10 cellular contexts compared by ENCODE assay signal in genomic region chr10:102604379-102604960, GRCh38. TPM values are rescaled to one million over a fixed set of nuclear protein-coding genes. Genes with fewer than 3 reads are reported as not detected.
A peak's percentile ranks its signal among the peaks of the same experiment; 100 is the strongest.
DNase-seq lines count a peak whose midpoint lies in the region; ATAC-seq and TF ChIP-seq lines count a peak whose summit lies in the region.
"Had no signal": no experiment of that assay in that cellular context is flagged by ENCODE, and none has a peak within 500 bp of the region (broad histone marks: within the 10 kb centered on the region; RNA-seq: fewer than 3 reads in every experiment).

No MANE protein-coding gene starts in this region.

- intact Hi-C loops in activated CD4-positive, alpha-beta memory T cell treated with anti-CD3 and anti-CD28 coated beads for 36 hours (cut with micrococcal nuclease) = no loop called here
- intact Hi-C loops in CD14-positive monocyte (cut with micrococcal nuclease) = no loop called here

- DNase-seq in GM23338 (ENCODE audit: low spot score) (no peak), SW480 (ENCODE audit: low spot score) (peak; percentile 22), fibroblast of villous mesenchyme (ENCODE audit: low read depth) (peak; percentile 93), NCI-H2227 treated with DMSO at 0.1 percent for 48 hours (lab: John Stamatoyannopoulos, UW) (no peak), AG08396 (ENCODE audit: low spot score) (no peak), CD14-positive monocyte (ENCODE audit: low spot score) (no peak)
- DNase-seq in activated CD4-positive, alpha-beta memory T cell treated with anti-CD3 and anti-CD28 coated beads for 36 hours = no peak
- DNase-seq: MM.1S had no signal

- no peak overlapping the region for H3K9ac ChIP-seq in skeletal muscle satellite cell (ENCODE audit: low read depth, low read length)

- no peak overlapping the region for H3K4me3 Mint-ChIP-seq in GM23338
- H3K4me3 Mint-ChIP-seq in activated CD4-positive, alpha-beta memory T cell treated with anti-CD3 and anti-CD28 coated beads for 36 hours = no peak overlapping the region
- no peak overlapping the region for H3K4me3 Mint-ChIP-seq in CD14-positive monocyte

- H3K4me1 Mint-ChIP-seq in GM23338 (no peaks in the 10 kb centered on the region), CD14-positive monocyte (peaks cover 18% of the 10 kb centered on the region)
- peaks cover 19% of the 10 kb centered on the region for H3K4me1 Mint-ChIP-seq in activated CD4-positive, alpha-beta memory T cell treated with anti-CD3 and anti-CD28 coated beads for 36 hours (ENCODE audit: low read depth)

- H4K20me1 ChIP-seq in GM23338 (replicated peaks; ENCODE audit: insufficient read depth) = no peaks in the 10 kb centered on the region

- H3K9me3 ChIP-seq in skeletal muscle satellite cell (replicated peaks; ENCODE audit: low read length) = no peaks in the 10 kb centered on the region

- POLR2A ChIA-PET in activated CD4-positive, alpha-beta memory T cell treated with anti-CD3 and anti-CD28 coated beads for 36 hours (lab: Charles Lee) = no interaction called here

- CTCF ChIA-PET in activated CD4-positive, alpha-beta memory T cell treated with anti-CD3 and anti-CD28 coated beads for 36 hours (lab: Charles Lee) = interaction anchor here (1.2 kb wide), 1 partner anchor 21 kb away, joined by 3 read pairs; no protein-coding TSS in a partner anchor

- H3K9me3 Mint-ChIP-seq in GM23338 = no peaks in the 10 kb centered on the region; the same call in 2 of the 3 replicates
- no peaks in the 10 kb centered on the region for H3K9me3 Mint-ChIP-seq in activated CD4-positive, alpha-beta memory T cell treated with anti-CD3 and anti-CD28 coated beads for 36 hours
- no peaks in the 10 kb centered on the region for H3K9me3 Mint-ChIP-seq in CD14-positive monocyte
- H3K9me3 Mint-ChIP-seq: activated naive CD4-positive, alpha-beta T cell treated with anti-CD3 and anti-CD28 coated beads, Interleukin-2, amount 50 U/mL, for 72 hours had no signal

- TF ChIP-seq CTCF in GM23338 (conservative IDR thresholded peaks at IDR 0.05; ENCODE audit: low read depth in 2 of 2) (peak in 1 of 2 experiments; percentile 33; a peak in 3 of 4 replicates), fibroblast of villous mesenchyme (IDR thresholded peaks at IDR 0.05; ENCODE audit: insufficient read depth, low read depth, low read length) (no peak), CD14-positive monocyte (IDR thresholded peaks at IDR 0.05) (no peak)

- no peak for ATAC-seq in GM23338

- peak overlapping the region; percentile 19; the same call in 1 of the 2 replicates for H3K27ac ChIP-seq in GM23338 (ENCODE audit: low read depth)

- H3K4me1 ChIP-seq in GM23338 (ENCODE audit: insufficient read depth) (no peaks in the 10 kb centered on the region), skeletal muscle satellite cell (ENCODE audit: control insufficient read depth, insufficient read depth, low read length) (peaks cover 31% of the 10 kb centered on the region)

- H3K4me2 ChIP-seq in GM23338 (no peak overlapping the region), skeletal muscle satellite cell (ENCODE audit: low read length) (peak overlapping the region; percentile 34)

- H3K36me3 ChIP-seq in GM23338 (ENCODE audit: insufficient read depth) (no peaks in the 10 kb centered on the region), skeletal muscle satellite cell (ENCODE audit: insufficient read depth, low read length) (peaks cover 11% of the 10 kb centered on the region)

- H3F3A ChIP-seq in GM23338 (replicated peaks; ENCODE audit: low read depth) = no peaks in the 10 kb centered on the region

- no peaks in the 10 kb centered on the region for H3K79me2 ChIP-seq in GM23338 (replicated peaks; ENCODE audit: insufficient read depth)

- H3K27me3 ChIP-seq in GM23338 (ENCODE audit: insufficient read depth) (no peaks in the 10 kb centered on the region), skeletal muscle satellite cell (ENCODE audit: control insufficient read depth, insufficient read depth, low read length) (no peaks in the 10 kb centered on the region)

- H3K27me3 Mint-ChIP-seq in GM23338 (ENCODE audit: insufficient read depth, low read depth, poor library complexity) = peaks cover 2% of the 10 kb centered on the region
- no peaks in the 10 kb centered on the region for H3K27me3 Mint-ChIP-seq in activated CD4-positive, alpha-beta memory T cell treated with anti-CD3 and anti-CD28 coated beads for 36 hours
- H3K27me3 Mint-ChIP-seq in CD14-positive monocyte (ENCODE audit: low read depth in 3 of 3) = no peaks in the 10 kb centered on the region

- H3K36me3 Mint-ChIP-seq in GM23338 (ENCODE audit: low read depth) (no peaks in the 10 kb centered on the region), CD14-positive monocyte (peaks cover 68 to 87% of the 10 kb centered on the region in 2 donors)
- H3K36me3 Mint-ChIP-seq in activated CD4-positive, alpha-beta memory T cell treated with anti-CD3 and anti-CD28 coated beads for 36 hours = peaks cover 3% of the 10 kb centered on the region
- H3K36me3 Mint-ChIP-seq: activated naive CD4-positive, alpha-beta T cell treated with anti-CD3 and anti-CD28 coated beads, Interleukin-2, amount 50 U/mL, for 72 hours had no signal

- H3K27ac Mint-ChIP-seq in GM23338 (no peak overlapping the region), CD14-positive monocyte (peak overlapping the region in 1 of 7 donors; percentile 26)
- no peak overlapping the region for H3K27ac Mint-ChIP-seq in activated CD4-positive, alpha-beta memory T cell treated with anti-CD3 and anti-CD28 coated beads for 36 hours

- no peak overlapping the region for H3K4me3 ChIP-seq in GM23338
- H3K4me3 ChIP-seq in fibroblast of villous mesenchyme (ENCODE audit: low read depth, low read length) = no peak overlapping the region
- H3K4me3 ChIP-seq in skeletal muscle satellite cell (ENCODE audit: low read length) = peak overlapping the region; percentile 5

- H3K9me2 ChIP-seq in GM23338 (ENCODE audit: insufficient read depth) = no peaks in the 10 kb centered on the region

- H2AFZ ChIP-seq in GM23338 = no peak overlapping the region

TF ChIP-seq in GM23338, 12 proteins besides CTCF, POLR2A, EP300 and RAD21:
- TF ChIP-seq JUNB (IDR thresholded peaks at IDR 0.05; ENCODE audit: unreplicated experiment) (no peak), STAT1 (IDR thresholded peaks at IDR 0.05; ENCODE audit: unreplicated experiment) (no peak), EZH2phosphoT487 (IDR thresholded peaks at IDR 0.05; ENCODE audit: unreplicated experiment) (no peak), POLR2AphosphoS5 (IDR thresholded peaks at IDR 0.05; ENCODE audit: low read depth) (no peak)
TF ChIP-seq in GM23338: peak in this region for 0.

RNA-seq across cellular contexts. Expression of gene TRIM8, which starts 39.8 kb away (rescaled TPM):
- 33.4 and 36.7 TPM in 2 replicates for total RNA-seq in GM23338 (2014; rRNA removed; shearing (Covaris generic))
- polyA plus RNA-seq in GM23338 (2016; fragmentation: Nextera tagmentation; extraction: Ambion mirVana) (15.1 and 20.2 TPM in 2 replicates), CD14-positive monocyte (10 to 100 TPM; 39.4 to 41.4 TPM)
- total RNA-seq in fibroblast of villous mesenchyme = 116 and 119 TPM in 2 replicates
- 62.9 and 69.2 TPM in 2 replicates for total RNA-seq in skeletal muscle satellite cell (2012; rRNA removed)
- total RNA-seq in activated CD4-positive, alpha-beta memory T cell treated with anti-CD3 and anti-CD28 coated beads for 36 hours = 10 to 100 TPM; 46.8 to 50.3 TPM

Comparison
In these comparisons a context has a peak if more than half of its experiments do, and no peak if none do; other contexts are left out.
1. DNase-seq: peak in SW480 (single experiment) and fibroblast of villous mesenchyme (single experiment); none in GM23338 (single experiment), NCI-H2227 treated with DMSO at 0.1 percent for 48 hours (single experiment), activated CD4-positive, alpha-beta memory T cell treated with anti-CD3 and anti-CD28 coated beads for 36 hours (single experiment), AG08396 (single experiment) and CD14-positive monocyte (single experiment).